17 cellular contexts compared by ENCODE assay signal in the genomic region with DNA sequence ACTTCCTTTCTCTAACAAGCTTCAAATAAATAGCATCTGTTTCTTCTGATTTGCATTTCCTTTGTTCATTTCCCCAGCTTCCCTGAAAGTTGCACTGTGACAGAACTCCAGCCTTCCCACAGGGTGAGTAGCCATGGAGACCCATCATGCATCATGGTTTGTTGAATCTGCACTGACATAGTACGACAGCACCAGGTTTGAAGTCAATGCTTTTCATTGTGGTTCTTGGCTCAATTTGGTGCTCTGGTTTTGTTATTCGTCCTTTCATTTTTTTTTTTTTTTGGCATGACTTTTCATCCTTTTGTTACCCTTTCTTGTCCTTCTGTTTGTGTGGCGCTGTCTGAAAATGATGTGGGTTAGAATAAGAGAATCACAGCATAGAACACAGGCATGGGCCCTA.
"Had no signal": no experiment of that assay in that cellular context is flagged by ENCODE, and none has a peak within 500 bp of the region (broad histone marks: within the 10 kb centered on the region; RNA-seq: fewer than 3 reads in every experiment).

No MANE protein-coding gene starts in this region.

- H3K27me3 ChIP-seq: heart right ventricle, right atrium auricular region, stomach, transverse colon had no signal

- H3K9me3 ChIP-seq: thoracic aorta had no signal

- H3K27me3 Mint-ChIP-seq: naive thymus-derived CD4-positive, alpha-beta T cell had no signal

- DNase-seq: effector memory CD4-positive, alpha-beta T cell; heart right ventricle; hypothalamus; kidney glomerular epithelial cell; naive thymus-derived CD4-positive, alpha-beta T cell; nephron progenitor cell; small intestine; stimulated activated CD4-positive, alpha-beta T cell treated with anti-CD3 and anti-CD28 coated beads, Interleukin-12 subunit alpha, Interleukin-12 subunit beta, amount 100 ng/mL, for 4 hours; stimulated activated naive CD4-positive, alpha-beta T cell; stomach; transverse colon had no signal

- H3K36me3 Mint-ChIP-seq: naive thymus-derived CD4-positive, alpha-beta T cell had no signal

- H3K9me3 Mint-ChIP-seq: nephron progenitor cell had no signal

- H3K4me1 ChIP-seq: heart right ventricle, right atrium auricular region, stomach, transverse colon had no signal

- H3K36me3 ChIP-seq: heart right ventricle, right atrium auricular region, stomach, thoracic aorta, transverse colon had no signal

- H3K4me1 Mint-ChIP-seq: naive thymus-derived CD4-positive, alpha-beta T cell; nephron progenitor cell had no signal

- ATAC-seq: esophagus mucosa; heart right ventricle; naive thymus-derived CD4-positive, alpha-beta T cell had no signal

- H3K27ac Mint-ChIP-seq: naive thymus-derived CD4-positive, alpha-beta T cell; nephron progenitor cell had no signal

- H3K4me3 ChIP-seq: heart right ventricle, right atrium auricular region, stomach, thoracic aorta, transverse colon had no signal

- FAIRE-seq: endometrium, frontal cortex, islet of Langerhans, small intestine had no signal

- H3K27ac ChIP-seq: heart right ventricle, right atrium auricular region, stomach, thoracic aorta, transverse colon had no signal

- H3K4me3 Mint-ChIP-seq: naive thymus-derived CD4-positive, alpha-beta T cell; nephron progenitor cell had no signal
